Comparison of ENCODE assay signal across 12 cellular contexts in genomic region chr2:101759162-101759561, GRCh38.
A peak's percentile ranks its signal among the peaks of the same experiment; 100 is the strongest.
DNase-seq lines count a peak whose midpoint lies in the region; ATAC-seq, FAIRE-seq and TF ChIP-seq lines count a peak whose summit lies in the region.
"Had no signal": no experiment of that assay in that cellular context is flagged by ENCODE, and none has a peak within 500 bp of the region (broad histone marks: within the 10 kb centered on the region; RNA-seq: fewer than 3 reads in every experiment).

No MANE protein-coding gene starts in this region.

- H2AFZ ChIP-seq in fibroblast of lung (ENCODE audit: low read length) = no peak overlapping the region

- H3K79me2 ChIP-seq in fibroblast of lung (ENCODE audit: control insufficient read depth, insufficient read depth, low read length) = peaks cover 90% of the 10 kb centered on the region

- H3K36me3 ChIP-seq in RWPE2 (ENCODE audit: low read depth) (0 out of 2 replicates have a peak, but pooled peaks cover 2% of the 10 kb centered on the region), fibroblast of lung (ENCODE audit: control insufficient read depth, insufficient read depth, low read length) (no peaks in the 10 kb centered on the region)

- H3K4me1 ChIP-seq in RWPE2 (ENCODE audit: insufficient read depth, poor library complexity, severe bottlenecking) = peaks cover 59% of the 10 kb centered on the region
- peaks cover 25% of the 10 kb centered on the region for H3K4me1 ChIP-seq in fibroblast of lung (ENCODE audit: control insufficient read depth, extremely low read depth, insufficient read depth, low read length)

- peaks cover 2% of the 10 kb centered on the region for H4K20me1 ChIP-seq in fibroblast of lung (ENCODE audit: control insufficient read depth, extremely low read depth, insufficient read depth, low read length)

- H3K9me3 ChIP-seq in RWPE2 (ENCODE audit: severe bottlenecking) = no peaks in the 10 kb centered on the region
- H3K9me3 ChIP-seq in fibroblast of lung (ENCODE audit: control insufficient read depth, insufficient read depth, low read depth, low read length) = no peaks in the 10 kb centered on the region

- no peak overlapping the region for H3K9ac ChIP-seq in fibroblast of lung (ENCODE audit: insufficient read depth, low read length)

- H3K27ac ChIP-seq in RWPE2 (ENCODE audit: poor library complexity, severe bottlenecking) (peak overlapping the region; percentile 92), fibroblast of lung (ENCODE audit: insufficient read depth, low read length) (peak overlapping the region; percentile 70)

- DNase-seq in EH (ENCODE audit: low read depth) (peak; percentile 97), RWPE2 (ENCODE audit: low spot score) (no peak), fibroblast of lung (ENCODE audit: low read depth in 2 of 2) (peak; percentile 95 to 97), pulmonary artery endothelial cell (ENCODE audit: low read depth, low spot score) (peak; percentile 93), NCI-H526 (lab: John Stamatoyannopoulos, UW) (no peak), frontal cortex (ENCODE audit: low spot score in 2 of 2) (no peak), SHP77 treated with DMSO at 0.1 percent for 48 hours (lab: John Stamatoyannopoulos, UW) (no peak), GM10266 (ENCODE audit: extremely low spot score) (no peak)
- DNase-seq: activated gamma-delta T cell treated with Interleukin-2 at 50 U/mL for 16 hours, DND-41, NCI-H1694 had no signal

- TF ChIP-seq CTCF in RWPE2 (IDR thresholded peaks at IDR 0.05; ENCODE audit: poor library complexity, severe bottlenecking) = no peak
- no peak for TF ChIP-seq CTCF in fibroblast of lung (conservative IDR thresholded peaks at IDR 0.05 in 1 of 2, IDR thresholded peaks at IDR 0.05 in 1 of 2; ENCODE audit: low read depth in 1 of 2, low read length in 2 of 2)
- no peak for TF ChIP-seq CTCF in GM10266 (IDR thresholded peaks at IDR 0.05; ENCODE audit: control insufficient read depth, insufficient read depth, low read depth, missing control alignments)

- H3K4me2 ChIP-seq in fibroblast of lung (ENCODE audit: extremely low read depth, insufficient read depth, low read length) = peak overlapping the region; percentile 15

- peak; percentile 85 for ATAC-seq in RWPE2 (ENCODE audit: low read depth)
- ATAC-seq: stimulated activated memory B cell treated with anti-CD40 and anti-IgM and Interleukin-4, amounts not matched to agents 10 μg/mL and 1 μg/mL and 100 μg/mL, for 72 hours had no signal

- FAIRE-seq in frontal cortex (lab: Jason Lieb, UNC) = no peak

- H3K27me3 ChIP-seq in RWPE2 (ENCODE audit: insufficient read depth, poor library complexity, severe bottlenecking) (no peaks in the 10 kb centered on the region), fibroblast of lung (ENCODE audit: control insufficient read depth, insufficient read depth, low read length) (no peaks in the 10 kb centered on the region)

- H3K4me3 ChIP-seq in RWPE2 (ENCODE audit: severe bottlenecking) (peak overlapping the region; percentile 6), fibroblast of lung (replicated peaks in 1 of 4; ENCODE audit: control extremely low read depth in 1 of 4, insufficient read depth in 1 of 4, low read depth in 3 of 4, low read length in 4 of 4) (peak overlapping the region in 1 of 4 experiments; percentile 24)

Comparison
In these comparisons a context has a peak if more than half of its experiments do, and no peak if none do; other contexts are left out.
1. DNase-seq: peak in EH (single experiment), fibroblast of lung (2 of 2) and pulmonary artery endothelial cell (single experiment); none in RWPE2 (single experiment), NCI-H526 (0 of 2), frontal cortex (0 of 2), SHP77 treated with DMSO at 0.1 percent for 48 hours (single experiment) and GM10266 (single experiment).